26 cellular contexts compared by ENCODE assay signal in genomic region chr14:32552766-32553165, GRCh38.
DNase-seq lines count a peak whose midpoint lies in the region; ATAC-seq, FAIRE-seq and TF ChIP-seq lines count a peak whose summit lies in the region.
"Had no signal": no experiment of that assay in that cellular context is flagged by ENCODE, and none has a peak within 500 bp of the region (broad histone marks: within the 10 kb centered on the region; RNA-seq: fewer than 3 reads in every experiment).

No MANE protein-coding gene starts in this region.

- H3K9me3 Mint-ChIP-seq in naive thymus-derived CD4-positive, alpha-beta T cell = no peaks in the 10 kb centered on the region
- H3K9me3 Mint-ChIP-seq: CD4-positive, alpha-beta T cell had no signal

- no peak for DNase-seq in left ventricle myocardium superior
- DNase-seq in right atrium auricular region (ENCODE audit: low spot score) = no peak
- peak; percentile 3 for DNase-seq in M059J (ENCODE audit: low read depth)
- peak; percentile 12 for DNase-seq in bronchial epithelial cell (ENCODE audit: low read depth)
- no peak for DNase-seq in psoas muscle
- DNase-seq in stimulated activated naive CD4-positive, alpha-beta T cell treated with Interleukin-2 at 50 U/mL for 16 hours (lab: John Stamatoyannopoulos, UW) = no peak
- no peak for DNase-seq in naive thymus-derived CD4-positive, alpha-beta T cell
- DNase-seq in effector CD8-positive, alpha-beta T cell (lab: John Stamatoyannopoulos, UW) = no peak
- DNase-seq: 8988T; ACHN; AML-193; BE2C; CD4-positive, alpha-beta T cell; CD8-positive, alpha-beta memory T cell; DMS 273 treated with DMSO at 0.1 percent for 48 hours; DMS79; GF-D8; GOT3; H7; HCEC 1CT had no signal

- no peak overlapping the region for H3K4me3 Mint-ChIP-seq in naive thymus-derived CD4-positive, alpha-beta T cell
- H3K4me3 Mint-ChIP-seq: CD14-positive monocyte; CD4-positive, alpha-beta T cell; CD8-positive, alpha-beta memory T cell had no signal

- no peak for FAIRE-seq in bronchial epithelial cell (lab: Jason Lieb, UNC)
- FAIRE-seq: A549, D721Med, GM12891, GM18507 had no signal

- H3K27ac Mint-ChIP-seq in naive thymus-derived CD4-positive, alpha-beta T cell = no peak overlapping the region
- H3K27ac Mint-ChIP-seq: CD14-positive monocyte; CD4-positive, alpha-beta T cell; CD8-positive, alpha-beta memory T cell had no signal

- H3K4me1 ChIP-seq in right atrium auricular region (no peaks in the 10 kb centered on the region), psoas muscle (no peaks in the 10 kb centered on the region)
- no peaks in the 10 kb centered on the region for H3K4me1 ChIP-seq in naive thymus-derived CD4-positive, alpha-beta T cell (ENCODE audit: control insufficient read depth in 2 of 2, insufficient read depth in 2 of 2, low read length in 2 of 2)
- H3K4me1 ChIP-seq: A549; BLaER1 treated with 17β-estradiol and CSF1 and Interleukin-3, amounts not matched to agents 10 nM and 100 nM had no signal

- intact Hi-C loops in left ventricle myocardium superior (cut with micrococcal nuclease) = loop anchor here (10.0 kb wide), 1 partner anchor 298 kb away; no protein-coding TSS in a partner anchor
- intact Hi-C loops in psoas muscle (cut with DNase I) = loop anchor here in 1 of 2 donors (10.0 kb wide), 3 partner anchors 58 to 478 kb away; partner anchors contain the start of gene ARHGAP5
- intact Hi-C loops in naive thymus-derived CD4-positive, alpha-beta T cell (cut with micrococcal nuclease) = no loop called here

- POLR2A ChIA-PET in naive thymus-derived CD4-positive, alpha-beta T cell (lab: Charles Lee) = no interaction called here

- peak; percentile 30 for ATAC-seq in left ventricle myocardium superior
- ATAC-seq in psoas muscle = peak in 3 of 4 donors; percentile 33 to 58 (median 54)
- no peak for ATAC-seq in naive thymus-derived CD4-positive, alpha-beta T cell
- ATAC-seq: A549 had no signal

- no peak overlapping the region for H3K4me3 ChIP-seq in right atrium auricular region
- no peak overlapping the region for H3K4me3 ChIP-seq in bronchial epithelial cell (ENCODE audit: low read depth, low read length)
- H3K4me3 ChIP-seq in psoas muscle = no peak overlapping the region
- no peak overlapping the region for H3K4me3 ChIP-seq in naive thymus-derived CD4-positive, alpha-beta T cell (ENCODE audit: low read length)
- H3K4me3 ChIP-seq: A549; BLaER1 treated with 17β-estradiol and CSF1 and Interleukin-3, amounts not matched to agents 10 nM and 100 nM had no signal

- peaks cover 0 to 4% (median 0%) of the 10 kb centered on the region in 5 donors for H3K36me3 Mint-ChIP-seq in naive thymus-derived CD4-positive, alpha-beta T cell
- H3K36me3 Mint-ChIP-seq: CD14-positive monocyte had no signal

- H3K27me3 ChIP-seq in right atrium auricular region (no peaks in the 10 kb centered on the region), bronchial epithelial cell (ENCODE audit: control insufficient read depth, insufficient read depth, low read length) (no peaks in the 10 kb centered on the region), psoas muscle (ENCODE audit: insufficient read depth in 3 of 3, low read length in 2 of 3) (no peaks in the 10 kb centered on the region)
- no peaks in the 10 kb centered on the region for H3K27me3 ChIP-seq in naive thymus-derived CD4-positive, alpha-beta T cell (ENCODE audit: control insufficient read depth in 2 of 2, insufficient read depth in 2 of 2, low read length in 2 of 2)
- H3K27me3 ChIP-seq: BE2C; BLaER1 treated with 17β-estradiol and CSF1 and Interleukin-3, amounts not matched to agents 10 nM and 100 nM had no signal

- H3K4me1 Mint-ChIP-seq in naive thymus-derived CD4-positive, alpha-beta T cell = no peaks in the 10 kb centered on the region
- H3K4me1 Mint-ChIP-seq: CD14-positive monocyte; CD8-positive, alpha-beta memory T cell had no signal

- CTCF ChIA-PET in naive thymus-derived CD4-positive, alpha-beta T cell (lab: Charles Lee) = no interaction called here

- H3K9me3 ChIP-seq in right atrium auricular region (no peaks in the 10 kb centered on the region), psoas muscle (no peaks in the 10 kb centered on the region)
- no peaks in the 10 kb centered on the region for H3K9me3 ChIP-seq in naive thymus-derived CD4-positive, alpha-beta T cell (ENCODE audit: control insufficient read depth in 2 of 3, low read length in 3 of 3)
- H3K9me3 ChIP-seq: A549; BE2C; BLaER1 treated with 17β-estradiol and CSF1 and Interleukin-3, amounts not matched to agents 10 nM and 100 nM had no signal

- H3K27me3 Mint-ChIP-seq in naive thymus-derived CD4-positive, alpha-beta T cell = no peaks in the 10 kb centered on the region
- H3K27me3 Mint-ChIP-seq: CD4-positive, alpha-beta T cell; CD8-positive, alpha-beta memory T cell had no signal

- H3K27ac ChIP-seq in right atrium auricular region = no peak overlapping the region
- H3K27ac ChIP-seq in psoas muscle = peak overlapping the region; percentile 0
- no peak overlapping the region for H3K27ac ChIP-seq in naive thymus-derived CD4-positive, alpha-beta T cell (ENCODE audit: low read depth, low read length)
- H3K27ac ChIP-seq: A549; BLaER1 treated with 17β-estradiol and CSF1 and Interleukin-3, amounts not matched to agents 10 nM and 100 nM had no signal

- no peak for TF ChIP-seq CTCF in right atrium auricular region (IDR thresholded peaks at IDR 0.05)
- no peak for TF ChIP-seq CTCF in bronchial epithelial cell (IDR thresholded peaks at IDR 0.05; ENCODE audit: insufficient read depth, low read length, severe bottlenecking)
- no peak for TF ChIP-seq CTCF in psoas muscle (IDR thresholded peaks at IDR 0.05)

- no peaks in the 10 kb centered on the region for H3K36me3 ChIP-seq in right atrium auricular region
- no peaks in the 10 kb centered on the region for H3K36me3 ChIP-seq in bronchial epithelial cell (ENCODE audit: control insufficient read depth, insufficient read depth, low read length)
- H3K36me3 ChIP-seq in psoas muscle (ENCODE audit: insufficient read depth in 1 of 2, low read depth in 1 of 2) = peaks cover 3 to 29% of the 10 kb centered on the region in 2 donors
- H3K36me3 ChIP-seq in naive thymus-derived CD4-positive, alpha-beta T cell (ENCODE audit: control insufficient read depth in 2 of 3, insufficient read depth in 3 of 3, low read length in 3 of 3) = no peaks in the 10 kb centered on the region
- H3K36me3 ChIP-seq: BE2C; BLaER1 treated with 17β-estradiol and CSF1 and Interleukin-3, amounts not matched to agents 10 nM and 100 nM had no signal

Comparison
In these comparisons a context has a peak if more than half of its experiments do, and no peak if none do; other contexts are left out.
1. DNase-seq: peak in M059J (single experiment) and bronchial epithelial cell (single experiment); none in left ventricle myocardium superior (single experiment), right atrium auricular region (single experiment), psoas muscle (0 of 2), stimulated activated naive CD4-positive, alpha-beta T cell treated with Interleukin-2 at 50 U/mL for 16 hours (single experiment), naive thymus-derived CD4-positive, alpha-beta T cell (0 of 9) and effector CD8-positive, alpha-beta T cell (single experiment).